ENCODE assay signal across 9 cellular contexts in the genomic region with DNA sequence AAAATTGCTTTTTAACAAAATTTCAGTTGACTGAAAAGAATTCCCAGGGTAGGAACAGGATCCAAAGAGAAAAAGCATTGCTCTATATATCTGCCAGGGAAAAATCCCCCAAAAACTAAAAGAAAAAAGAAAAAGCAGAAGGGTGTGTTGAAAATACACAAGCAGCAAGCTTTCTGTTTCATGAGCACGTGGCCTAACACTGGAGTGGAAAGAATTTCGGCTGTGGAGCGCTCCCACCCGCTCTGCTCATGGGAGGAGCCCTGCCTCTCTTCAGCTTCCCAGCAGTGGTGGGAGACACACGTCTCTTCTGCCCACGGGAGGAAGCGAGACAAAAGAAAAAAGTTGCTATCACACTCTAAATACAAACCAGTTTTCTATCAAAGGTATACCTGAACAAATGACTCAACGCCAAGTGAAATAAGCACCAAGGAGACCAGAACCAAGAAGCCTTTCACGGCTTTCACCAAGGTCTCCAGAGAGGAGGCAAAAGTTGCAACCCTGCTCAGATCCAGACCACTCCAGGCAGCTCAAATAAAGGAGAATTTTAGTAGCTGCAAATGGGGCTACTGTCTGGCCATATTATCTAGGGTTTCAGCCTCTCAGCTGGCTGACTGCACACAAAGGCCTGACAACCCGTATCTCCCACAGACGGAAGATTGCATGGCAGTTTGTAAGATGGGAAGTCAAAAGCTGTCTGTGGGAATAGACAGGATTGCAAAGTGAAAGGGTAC. TPM values are rescaled to one million over a fixed set of nuclear protein-coding genes. Genes with fewer than 3 reads are reported as not detected.
A peak's percentile ranks its signal among the peaks of the same experiment; 100 is the strongest.
DNase-seq lines count a peak whose midpoint lies in the region; ATAC-seq and TF ChIP-seq lines count a peak whose summit lies in the region.
"Had no signal": no experiment of that assay in that cellular context is flagged by ENCODE, and none has a peak within 500 bp of the region (broad histone marks: within the 10 kb centered on the region; RNA-seq: fewer than 3 reads in every experiment).

No MANE protein-coding gene starts in this region.

- peaks cover 8% of the 10 kb centered on the region for H3K9me3 Mint-ChIP-seq in activated T-helper 2 cell treated with anti-CD3 and anti-CD28 coated beads, Interferon-gamma antibody, Interleukin-2, Interleukin-4, amounts not matched to agents 10 μg/mL and 5 μg/mL and 100 μg/mL, durations not matched to agents 14 hours and 24 hours and 36 hours

- TF ChIP-seq EP300 in suprapubic skin (IDR thresholded peaks at IDR 0.05): no peak

- H4K20me1 ChIP-seq in OCI-LY3 (ENCODE audit: insufficient read depth, low read length): no peaks in the 10 kb centered on the region

- peaks cover 16% of the 10 kb centered on the region for H3K4me1 Mint-ChIP-seq in activated T-helper 2 cell treated with anti-CD3 and anti-CD28 coated beads, Interferon-gamma antibody, Interleukin-2, Interleukin-4, amounts not matched to agents 10 μg/mL and 5 μg/mL and 100 μg/mL, durations not matched to agents 14 hours and 24 hours and 36 hours (ENCODE audit: low read depth)

- TF ChIP-seq CTCF in OCI-LY3 (IDR thresholded peaks at IDR 0.05; ENCODE audit: low read depth, low read length): no peak
- TF ChIP-seq CTCF in coronary artery (IDR thresholded peaks at IDR 0.05): no peak
- TF ChIP-seq CTCF in lower lobe of right lung (IDR thresholded peaks at IDR 0.05): no peak
- no peak for TF ChIP-seq CTCF in suprapubic skin (IDR thresholded peaks at IDR 0.05)

- no peaks in the 10 kb centered on the region for H3K36me3 Mint-ChIP-seq in activated T-helper 2 cell treated with anti-CD3 and anti-CD28 coated beads, Interferon-gamma antibody, Interleukin-2, Interleukin-4, amounts not matched to agents 10 μg/mL and 5 μg/mL and 100 μg/mL, durations not matched to agents 14 hours and 24 hours and 36 hours (ENCODE audit: low read depth)

- 29% methylated on average over 11 of the region's 11 CpGs for WGBS in suprapubic skin

- DNase-seq in coronary artery (ENCODE audit: low spot score) (no peak), lower lobe of right lung (peak; percentile 65), suprapubic skin (ENCODE audit: low spot score in 2 of 2) (no peak), GM19238 (ENCODE audit: insufficient read length, low spot score) (no peak)
- no peak for DNase-seq in activated T-helper 2 cell treated with anti-CD3 and anti-CD28 coated beads, Interferon-gamma antibody, Interleukin-2, Interleukin-4, amounts not matched to agents 10 μg/mL and 5 μg/mL and 100 μg/mL, durations not matched to agents 14 hours and 24 hours and 36 hours (ENCODE audit: low spot score)
- DNase-seq: GDM1, SW 1271 had no signal

- H3K9me3 ChIP-seq in OCI-LY3 (ENCODE audit: insufficient read depth, low read length) (peaks cover 11% of the 10 kb centered on the region; the same call in 1 of the 2 replicates), lower lobe of right lung (no peaks in the 10 kb centered on the region), suprapubic skin (no peaks in the 10 kb centered on the region)

- H3K4me3 ChIP-seq in OCI-LY3 (ENCODE audit: low read length) (peak overlapping the region; percentile 22), coronary artery (no peak overlapping the region), lower lobe of right lung (no peak overlapping the region), suprapubic skin (no peak overlapping the region)

- no peaks in the 10 kb centered on the region for H3K79me2 ChIP-seq in OCI-LY3 (ENCODE audit: low read length)

- no peak overlapping the region for H3K4me3 Mint-ChIP-seq in activated T-helper 2 cell treated with anti-CD3 and anti-CD28 coated beads, Interferon-gamma antibody, Interleukin-2, Interleukin-4, amounts not matched to agents 10 μg/mL and 5 μg/mL and 100 μg/mL, durations not matched to agents 14 hours and 24 hours and 36 hours (ENCODE audit: low read depth)

- peak overlapping the region; percentile 75 for H2AFZ ChIP-seq in OCI-LY3 (ENCODE audit: low read depth, low read length)

- no peak overlapping the region for H3K27ac Mint-ChIP-seq in activated T-helper 2 cell treated with anti-CD3 and anti-CD28 coated beads, Interferon-gamma antibody, Interleukin-2, Interleukin-4, amounts not matched to agents 10 μg/mL and 5 μg/mL and 100 μg/mL, durations not matched to agents 14 hours and 24 hours and 36 hours

- TF ChIP-seq POLR2A in suprapubic skin (IDR thresholded peaks at IDR 0.05): no peak

- peak; percentile 61 to 66 for ATAC-seq in lower lobe of right lung
- ATAC-seq in GM18511 (IDR thresholded peaks at IDR 0.05; ENCODE audit: unreplicated experiment): no peak

- H3K27me3 ChIP-seq in OCI-LY3 (ENCODE audit: low read depth, low read length): peaks cover 2% of the 10 kb centered on the region; the same call in 1 of the 2 replicates
- peaks cover 5% of the 10 kb centered on the region for H3K27me3 ChIP-seq in lower lobe of right lung (ENCODE audit: low read depth)
- no peaks in the 10 kb centered on the region for H3K27me3 ChIP-seq in suprapubic skin

- peaks cover 44% of the 10 kb centered on the region for H3K4me1 ChIP-seq in OCI-LY3 (ENCODE audit: low read length)
- H3K4me1 ChIP-seq in lower lobe of right lung: peaks cover 17% of the 10 kb centered on the region
- peaks cover 7% of the 10 kb centered on the region for H3K4me1 ChIP-seq in suprapubic skin

- intact Hi-C loops in lower lobe of right lung (cut with DNase I): no loop called here
- intact Hi-C loops in activated T-helper 2 cell treated with anti-CD3 and anti-CD28 coated beads, Interferon-gamma antibody, Interleukin-2, Interleukin-4, amounts not matched to agents 10 μg/mL and 5 μg/mL and 100 μg/mL, durations not matched to agents 14 hours and 24 hours and 36 hours (cut with micrococcal nuclease): no loop called here

- no peaks in the 10 kb centered on the region for H3K36me3 ChIP-seq in OCI-LY3 (replicated peaks; ENCODE audit: low read depth, low read length)
- no peaks in the 10 kb centered on the region for H3K36me3 ChIP-seq in lower lobe of right lung
- no peaks in the 10 kb centered on the region for H3K36me3 ChIP-seq in suprapubic skin

- H3K27ac ChIP-seq in OCI-LY3 (ENCODE audit: low read length) (no peak overlapping the region), coronary artery (peak overlapping the region; percentile 55 to 82), lower lobe of right lung (peak overlapping the region; percentile 78), suprapubic skin (peak overlapping the region; percentile 69)

- no peak overlapping the region for H3K9ac ChIP-seq in OCI-LY3 (ENCODE audit: low read length)

- H3K27me3 Mint-ChIP-seq in activated T-helper 2 cell treated with anti-CD3 and anti-CD28 coated beads, Interferon-gamma antibody, Interleukin-2, Interleukin-4, amounts not matched to agents 10 μg/mL and 5 μg/mL and 100 μg/mL, durations not matched to agents 14 hours and 24 hours and 36 hours (ENCODE audit: low read depth): peaks cover 7% of the 10 kb centered on the region

- peak overlapping the region; percentile 41 for H3K4me2 ChIP-seq in OCI-LY3 (ENCODE audit: low read length)

RNA-seq across cellular contexts. Expression of a gene that starts 29.5 kb away (rescaled TPM):
- total RNA-seq in lower lobe of right lung (16.9 TPM), suprapubic skin (10 to 100 TPM; 17.5 to 45.7 (median 21.2) TPM)
- 19.2 and 19.4 TPM in 2 replicates for total RNA-seq in activated T-helper 2 cell treated with anti-CD3 and anti-CD28 coated beads, Interferon-gamma antibody, Interleukin-2, Interleukin-4, amounts not matched to agents 10 μg/mL and 5 μg/mL and 100 μg/mL, durations not matched to agents 14 hours and 24 hours and 36 hours

RNA-seq across cellular contexts. Expression of a gene that starts 54.8 kb away (rescaled TPM):
- total RNA-seq in lower lobe of right lung (3.5 TPM), suprapubic skin (1 to 10 TPM in 3 of 4 donors, under 1 TPM in 1; 0.87 to 1.6 (median 1.3) TPM)
- total RNA-seq in activated T-helper 2 cell treated with anti-CD3 and anti-CD28 coated beads, Interferon-gamma antibody, Interleukin-2, Interleukin-4, amounts not matched to agents 10 μg/mL and 5 μg/mL and 100 μg/mL, durations not matched to agents 14 hours and 24 hours and 36 hours: 0.09 and 0.30 TPM in 2 replicates
